In the genomic region with DNA sequence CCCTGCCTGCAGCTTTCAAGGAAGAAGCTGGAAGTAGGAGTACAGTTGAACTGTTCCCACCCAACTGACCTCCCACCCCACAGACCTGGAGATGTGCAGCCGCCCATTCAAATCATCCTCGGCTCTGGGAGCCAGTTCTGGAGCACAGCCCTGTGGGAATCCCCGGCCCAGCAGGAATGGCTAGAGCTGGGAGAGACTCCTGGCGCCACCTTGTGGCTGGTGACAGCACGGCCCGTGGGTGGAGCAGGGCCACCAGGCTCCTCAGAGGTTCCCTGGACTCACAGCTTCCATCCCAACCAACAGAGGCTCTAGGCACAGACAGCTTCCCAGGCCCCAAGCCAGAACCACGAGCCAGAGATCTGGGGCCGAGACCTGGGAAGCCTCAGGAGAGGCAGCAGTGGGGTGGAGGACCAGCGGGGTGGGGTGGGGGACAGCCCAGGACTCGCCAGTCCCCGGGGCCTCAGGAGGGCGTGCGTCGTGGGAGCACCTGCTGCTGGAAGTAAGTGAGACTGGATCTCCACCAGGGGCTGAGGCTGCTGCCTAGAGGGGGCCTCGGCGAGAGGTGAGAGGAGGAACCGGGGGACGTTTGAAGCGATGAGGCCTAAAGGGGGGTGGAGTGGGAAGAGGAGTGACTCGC, we compare ENCODE assay signal across 8 cellular contexts. TPM values are rescaled to one million over a fixed set of nuclear protein-coding genes. Genes with fewer than 3 reads are reported as not detected.
A peak's percentile ranks its signal among the peaks of the same experiment; 100 is the strongest.
DNase-seq lines count a peak whose midpoint lies in the region; ATAC-seq and TF ChIP-seq lines count a peak whose summit lies in the region.

No MANE protein-coding gene starts in this region.

- POLR2A ChIA-PET in CD8-positive, alpha-beta T cell (lab: Charles Lee), result interaction anchor here (0.8 to 1.0 kb wide), 2 partner anchors 14 to 91 kb away, joined by 3 to 4 read pairs; a partner anchor contains a TSS
- POLR2A ChIA-PET in naive thymus-derived CD4-positive, alpha-beta T cell (lab: Charles Lee), result interaction anchor here (0.8 kb wide), 1 partner anchor 108 kb away, joined by 3 read pairs; no protein-coding TSS in a partner anchor

- peak; percentile 80 for ATAC-seq in CD8-positive, alpha-beta T cell
- peak; percentile 60 for ATAC-seq in HG02798 (IDR thresholded peaks at IDR 0.05; ENCODE audit: poor library complexity, unreplicated experiment)
- ATAC-seq in naive thymus-derived CD4-positive, alpha-beta T cell, result peak; percentile 88
- ATAC-seq in HG02938 (IDR thresholded peaks at IDR 0.05; ENCODE audit: unreplicated experiment), result no peak

- no peak for TF ChIP-seq EP300 in esophagus muscularis mucosa (IDR thresholded peaks at IDR 0.05)

- intact Hi-C loops in CD8-positive, alpha-beta T cell (cut with DNase I, micrococcal nuclease), result loop anchor here (1.0 to 5.0 kb wide), 3 partner anchors 91 to 109 kb away; a partner anchor contains a TSS
- intact Hi-C loops in esophagus muscularis mucosa (cut with DNase I), result loop anchor here (1.0 to 5.0 kb wide), 2 partner anchors 91 to 109 kb away; a partner anchor contains a TSS
- intact Hi-C loops in naive thymus-derived CD4-positive, alpha-beta T cell (cut with micrococcal nuclease), result loop anchor here (1.0 kb wide), 1 partner anchor 109 kb away; no protein-coding TSS in a partner anchor

- H3K9me3 ChIP-seq in CD8-positive, alpha-beta T cell (ENCODE audit: low read length), result no peaks in the 10 kb centered on the region
- H3K9me3 ChIP-seq in NT2/D1 (ENCODE audit: insufficient read depth, low read length) (no peaks in the 10 kb centered on the region), esophagus muscularis mucosa (no peaks in the 10 kb centered on the region)
- no peaks in the 10 kb centered on the region for H3K9me3 ChIP-seq in naive thymus-derived CD4-positive, alpha-beta T cell (ENCODE audit: control insufficient read depth in 2 of 3, low read length in 3 of 3)

- no peaks in the 10 kb centered on the region for H3K27me3 Mint-ChIP-seq in CD8-positive, alpha-beta T cell (ENCODE audit: low read depth)
- H3K27me3 Mint-ChIP-seq in activated T-cell treated with anti-CD3 and anti-CD28 coated beads, Interleukin-2, amount 50 U/mL, for 24 hours, result no peaks in the 10 kb centered on the region
- no peaks in the 10 kb centered on the region for H3K27me3 Mint-ChIP-seq in naive thymus-derived CD4-positive, alpha-beta T cell

- H3K4me1 ChIP-seq in CD8-positive, alpha-beta T cell (ENCODE audit: insufficient read depth, low read length), result no peaks in the 10 kb centered on the region
- peaks cover 10% of the 10 kb centered on the region for H3K4me1 ChIP-seq in NT2/D1 (ENCODE audit: insufficient read depth, insufficient read length)
- peaks cover 5 to 20% (median 12%) of the 10 kb centered on the region in 4 donors for H3K4me1 ChIP-seq in esophagus muscularis mucosa
- no peaks in the 10 kb centered on the region for H3K4me1 ChIP-seq in naive thymus-derived CD4-positive, alpha-beta T cell (ENCODE audit: control insufficient read depth in 2 of 2, insufficient read depth in 2 of 2, low read length in 2 of 2)

- H3K4me3 ChIP-seq in CD8-positive, alpha-beta T cell (ENCODE audit: low read depth, low read length), result no peak overlapping the region
- H3K4me3 ChIP-seq in NT2/D1 (ENCODE audit: insufficient read length, low read depth) (no peak overlapping the region), esophagus muscularis mucosa (no peak overlapping the region)
- no peak overlapping the region for H3K4me3 ChIP-seq in naive thymus-derived CD4-positive, alpha-beta T cell (ENCODE audit: low read length)

- H3K27ac Mint-ChIP-seq in CD8-positive, alpha-beta T cell, result peak overlapping the region; percentile 79
- peak overlapping the region; percentile 84 for H3K27ac Mint-ChIP-seq in activated T-cell treated with anti-CD3 and anti-CD28 coated beads, Interleukin-2, amount 50 U/mL, for 24 hours
- peak overlapping the region in 5 of 9 donors; percentile 48 to 76 (median 71) for H3K27ac Mint-ChIP-seq in naive thymus-derived CD4-positive, alpha-beta T cell

- DNase-seq in CD8-positive, alpha-beta T cell, result peak; percentile 43 to 74 (median 60)
- DNase-seq in NT2/D1 (ENCODE audit: low read depth, low spot score) (peak; percentile 63), esophagus muscularis mucosa (ENCODE audit: extremely low spot score) (no peak)
- peak; percentile 81 for DNase-seq in activated T-cell treated with anti-CD3 and anti-CD28 coated beads, Interleukin-2, amount 50 U/mL, for 24 hours
- DNase-seq in naive thymus-derived CD4-positive, alpha-beta T cell, result peak; percentile 25 to 76 (median 50)
- peak; percentile 19 to 47 for DNase-seq in stimulated activated CD8-positive, alpha-beta memory T cell treated with anti-CD3 and anti-CD28 coated beads, Interleukin-7, amount 100 ng/mL, for 4 hours (ENCODE audit: low read depth in 2 of 2)

- TF ChIP-seq POLR2A in esophagus muscularis mucosa (IDR thresholded peaks at IDR 0.05; ENCODE audit: low read depth), result no peak

- peaks cover 46% of the 10 kb centered on the region for H3K36me3 ChIP-seq in CD8-positive, alpha-beta T cell (ENCODE audit: insufficient read depth, low read length)
- H3K36me3 ChIP-seq in NT2/D1 (ENCODE audit: insufficient read depth, insufficient read length, low read length) (peaks cover 75% of the 10 kb centered on the region), esophagus muscularis mucosa (peaks cover 16 to 65% (median 54%) of the 10 kb centered on the region in 4 donors)
- H3K36me3 ChIP-seq in naive thymus-derived CD4-positive, alpha-beta T cell (ENCODE audit: control insufficient read depth in 2 of 3, insufficient read depth in 3 of 3, low read length in 3 of 3), result peaks cover 0 to 70% (median 12%) of the 10 kb centered on the region in 3 experiments

- peaks cover 5% of the 10 kb centered on the region for H3K4me1 Mint-ChIP-seq in CD8-positive, alpha-beta T cell (ENCODE audit: low read depth)
- peaks cover 5% of the 10 kb centered on the region for H3K4me1 Mint-ChIP-seq in activated T-cell treated with anti-CD3 and anti-CD28 coated beads, Interleukin-2, amount 50 U/mL, for 24 hours (ENCODE audit: low read depth)
- peaks cover 0 to 10% (median 0%) of the 10 kb centered on the region in 7 donors for H3K4me1 Mint-ChIP-seq in naive thymus-derived CD4-positive, alpha-beta T cell

- H3K4me3 Mint-ChIP-seq in CD8-positive, alpha-beta T cell, result no peak overlapping the region
- no peak overlapping the region for H3K4me3 Mint-ChIP-seq in activated T-cell treated with anti-CD3 and anti-CD28 coated beads, Interleukin-2, amount 50 U/mL, for 24 hours
- no peak overlapping the region for H3K4me3 Mint-ChIP-seq in naive thymus-derived CD4-positive, alpha-beta T cell

- CTCF ChIA-PET in CD8-positive, alpha-beta T cell (lab: Charles Lee), result interaction anchor here (0.6 to 5.2 kb wide), 23 partner anchors 10 to 382 kb away, joined by 3 to 59 read pairs (median 4); no protein-coding TSS in a partner anchor
- CTCF ChIA-PET in naive thymus-derived CD4-positive, alpha-beta T cell (lab: Charles Lee), result interaction anchor here (0.9 to 3.2 kb wide), 12 partner anchors 11 to 205 kb away, joined by 3 to 28 read pairs (median 4); no protein-coding TSS in a partner anchor

- WGBS in esophagus muscularis mucosa, result 54% methylated on average over 11 of the region's 20 CpGs

- peak; percentile 76 for TF ChIP-seq CTCF in CD8-positive, alpha-beta T cell (IDR thresholded peaks at IDR 0.05)
- peak; percentile 89 to 97 (median 93) for TF ChIP-seq CTCF in esophagus muscularis mucosa (IDR thresholded peaks at IDR 0.05)

- no peaks in the 10 kb centered on the region for H3K9me3 Mint-ChIP-seq in CD8-positive, alpha-beta T cell
- H3K9me3 Mint-ChIP-seq in activated T-cell treated with anti-CD3 and anti-CD28 coated beads, Interleukin-2, amount 50 U/mL, for 24 hours, result no peaks in the 10 kb centered on the region
- no peaks in the 10 kb centered on the region for H3K9me3 Mint-ChIP-seq in naive thymus-derived CD4-positive, alpha-beta T cell

- H3K27ac ChIP-seq in CD8-positive, alpha-beta T cell (ENCODE audit: low read depth, low read length), result no peak overlapping the region
- peak overlapping the region in 1 of 4 donors; percentile 25 for H3K27ac ChIP-seq in esophagus muscularis mucosa (replicated peaks in 1 of 4)
- H3K27ac ChIP-seq in naive thymus-derived CD4-positive, alpha-beta T cell (ENCODE audit: low read depth, low read length), result no peak overlapping the region

- peaks cover 62% of the 10 kb centered on the region for H3K36me3 Mint-ChIP-seq in CD8-positive, alpha-beta T cell
- peaks cover 80% of the 10 kb centered on the region for H3K36me3 Mint-ChIP-seq in activated T-cell treated with anti-CD3 and anti-CD28 coated beads, Interleukin-2, amount 50 U/mL, for 24 hours (ENCODE audit: low read depth)
- H3K36me3 Mint-ChIP-seq in naive thymus-derived CD4-positive, alpha-beta T cell, result peaks cover 3 to 35% (median 12%) of the 10 kb centered on the region in 5 donors

- H3K9ac ChIP-seq in NT2/D1 (ENCODE audit: insufficient read length, low read depth), result no peak overlapping the region

- H3K27me3 ChIP-seq in CD8-positive, alpha-beta T cell (ENCODE audit: insufficient read depth, low read length), result no peaks in the 10 kb centered on the region
- H3K27me3 ChIP-seq in NT2/D1 (ENCODE audit: insufficient read depth, insufficient read length), result no peaks in the 10 kb centered on the region
- H3K27me3 ChIP-seq in esophagus muscularis mucosa, result no peaks in the 10 kb centered on the region
- no peaks in the 10 kb centered on the region for H3K27me3 ChIP-seq in naive thymus-derived CD4-positive, alpha-beta T cell (ENCODE audit: control insufficient read depth in 2 of 2, insufficient read depth in 2 of 2, low read length in 2 of 2)

RNA-seq across cellular contexts. Expression of a gene that starts 43.4 kb away (rescaled TPM):
- 10 to 100 TPM; 46.8 to 51.3 TPM for total RNA-seq in CD8-positive, alpha-beta T cell
- 10 to 100 TPM; 39.6 to 69.9 (median 46.6) TPM for total RNA-seq in esophagus muscularis mucosa
- 10 to 100 TPM; 61.1 to 98.4 (median 81.7) TPM for total RNA-seq in naive thymus-derived CD4-positive, alpha-beta T cell
- 10 to 100 TPM; 42.5 to 74.4 TPM for polyA plus RNA-seq in naive thymus-derived CD4-positive, alpha-beta T cell
